Comparison of ENCODE assay signal across 18 cellular contexts in the genomic region with DNA sequence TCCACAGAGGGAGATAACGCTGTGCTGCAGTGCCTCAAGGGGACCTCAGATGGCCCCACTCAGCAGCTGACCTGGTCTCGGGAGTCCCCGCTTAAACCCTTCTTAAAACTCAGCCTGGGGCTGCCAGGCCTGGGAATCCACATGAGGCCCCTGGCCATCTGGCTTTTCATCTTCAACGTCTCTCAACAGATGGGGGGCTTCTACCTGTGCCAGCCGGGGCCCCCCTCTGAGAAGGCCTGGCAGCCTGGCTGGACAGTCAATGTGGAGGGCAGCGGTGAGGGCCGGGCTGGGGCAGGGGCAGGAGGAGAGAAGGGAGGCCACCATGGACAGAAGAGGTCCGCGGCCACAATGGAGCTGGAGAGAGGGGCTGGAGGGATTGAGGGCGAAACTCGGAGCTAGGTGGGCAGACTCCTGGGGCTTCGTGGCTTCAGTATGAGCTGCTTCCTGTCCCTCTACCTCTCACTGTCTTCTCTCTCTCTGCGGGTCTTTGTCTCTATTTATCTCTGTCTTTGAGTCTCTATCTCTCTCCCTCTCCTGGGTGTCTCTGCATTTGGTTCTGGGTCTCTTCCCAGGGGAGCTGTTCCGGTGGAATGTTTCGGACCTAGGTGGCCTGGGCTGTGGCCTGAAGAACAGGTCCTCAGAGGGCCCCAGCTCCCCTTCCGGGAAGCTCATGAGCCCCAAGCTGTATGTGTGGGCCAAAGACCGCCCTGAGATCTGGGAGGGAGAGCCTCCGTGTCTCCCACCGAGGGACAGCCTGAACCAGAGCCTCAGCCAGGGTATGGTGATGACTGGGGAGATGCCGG. TPM values are rescaled to one million over a fixed set of nuclear protein-coding genes. Genes with fewer than 3 reads are reported as not detected.
A peak's percentile ranks its signal among the peaks of the same experiment; 100 is the strongest.
DNase-seq lines count a peak whose midpoint lies in the region; ATAC-seq and TF ChIP-seq lines count a peak whose summit lies in the region.
"Had no signal": no experiment of that assay in that cellular context is flagged by ENCODE, and none has a peak within 500 bp of the region (broad histone marks: within the 10 kb centered on the region; RNA-seq: fewer than 3 reads in every experiment).

No MANE protein-coding gene starts in this region.

- 57 to 78% (median 75%) methylated on average over 20 of the region's 20 CpGs for WGBS in spleen, 5 donors

- H3K9me3 Mint-ChIP-seq in activated CD8-positive, alpha-beta T cell treated with anti-CD3 and anti-CD28 coated beads for 36 hours: no peaks in the 10 kb centered on the region
- H3K9me3 Mint-ChIP-seq in activated CD8-positive, alpha-beta T cell treated with anti-CD3 and anti-CD28 coated beads, Interleukin-2, amount 10 ng/mL, durations not matched to agents 7 days and 5 days (ENCODE audit: insufficient read depth): no peaks in the 10 kb centered on the region
- H3K9me3 Mint-ChIP-seq in T-cell: no peaks in the 10 kb centered on the region
- H3K9me3 Mint-ChIP-seq: CD4-positive, CD25-positive, alpha-beta regulatory T cell; H9 had no signal

- no peak for ATAC-seq in activated CD8-positive, alpha-beta T cell treated with anti-CD3 and anti-CD28 coated beads for 36 hours
- ATAC-seq in activated CD8-positive, alpha-beta T cell treated with anti-CD3 and anti-CD28 coated beads, Interleukin-2, amount 10 ng/mL, durations not matched to agents 7 days and 5 days: no peak
- ATAC-seq in T-cell (replicated peaks in 1 of 4) (no peak), HG02884 (IDR thresholded peaks at IDR 0.05; ENCODE audit: unreplicated experiment) (no peak)

- H3K4me1 Mint-ChIP-seq in activated CD8-positive, alpha-beta T cell treated with anti-CD3 and anti-CD28 coated beads for 36 hours (ENCODE audit: low read depth): peaks cover 26% of the 10 kb centered on the region
- peaks cover 37% of the 10 kb centered on the region for H3K4me1 Mint-ChIP-seq in activated CD8-positive, alpha-beta T cell treated with anti-CD3 and anti-CD28 coated beads, Interleukin-2, amount 10 ng/mL, durations not matched to agents 7 days and 5 days (ENCODE audit: low read depth)
- H3K4me1 Mint-ChIP-seq in T-cell: peaks cover 21 to 36% (median 26%) of the 10 kb centered on the region in 3 donors

- H3K36me3 ChIP-seq in spleen: peaks cover 0 to 34% (median 0%) of the 10 kb centered on the region in 6 donors
- H3K36me3 ChIP-seq: ovary had no signal

- no peaks in the 10 kb centered on the region for H3K27me3 Mint-ChIP-seq in activated CD8-positive, alpha-beta T cell treated with anti-CD3 and anti-CD28 coated beads for 36 hours
- H3K27me3 Mint-ChIP-seq in activated CD8-positive, alpha-beta T cell treated with anti-CD3 and anti-CD28 coated beads, Interleukin-2, amount 10 ng/mL, durations not matched to agents 7 days and 5 days (ENCODE audit: low read depth): no peaks in the 10 kb centered on the region
- no peaks in the 10 kb centered on the region for H3K27me3 Mint-ChIP-seq in T-cell

- H3K27ac Mint-ChIP-seq in activated CD8-positive, alpha-beta T cell treated with anti-CD3 and anti-CD28 coated beads for 36 hours: peak overlapping the region; percentile 39
- H3K27ac Mint-ChIP-seq in activated CD8-positive, alpha-beta T cell treated with anti-CD3 and anti-CD28 coated beads, Interleukin-2, amount 10 ng/mL, durations not matched to agents 7 days and 5 days: no peak overlapping the region
- H3K27ac Mint-ChIP-seq in T-cell: peak overlapping the region; percentile 48 to 55
- H3K27ac Mint-ChIP-seq: CD4-positive, CD25-positive, alpha-beta regulatory T cell; H9 had no signal

- H3K27me3 ChIP-seq in spleen (replicated peaks in 1 of 7): no peaks in the 10 kb centered on the region
- H3K27me3 ChIP-seq: ovary had no signal

- no peak for DNase-seq in activated CD8-positive, alpha-beta T cell treated with anti-CD3 and anti-CD28 coated beads for 36 hours
- DNase-seq in activated CD8-positive, alpha-beta T cell treated with anti-CD3 and anti-CD28 coated beads, Interleukin-2, amount 10 ng/mL, durations not matched to agents 7 days and 5 days: no peak
- DNase-seq in T-cell (no peak), spleen (no peak)
- no peak for DNase-seq in stimulated activated CD4-positive, alpha-beta T cell treated with anti-CD3 and anti-CD28 coated beads, Interleukin-15, amount 100 ng/mL, for 24 hours
- DNase-seq: activated CD4-positive, alpha-beta T cell treated with anti-CD3 and anti-CD28 coated beads for 48 hours; anterior cingulate cortex; CD4-positive, CD25-positive, alpha-beta regulatory T cell; GF-D8; H9; NCI-H1417 treated with DMSO at 0.1 percent for 48 hours; NCI-H510A; ovary; small intestine had no signal

- H3K27ac ChIP-seq in spleen: peak overlapping the region; percentile 41 to 88 (median 74)
- H3K27ac ChIP-seq: 22Rv1, ovary had no signal

- peaks cover 11 to 73% (median 33%) of the 10 kb centered on the region in 6 donors for H3K4me1 ChIP-seq in spleen

- no peaks in the 10 kb centered on the region for H3K9me3 ChIP-seq in spleen
- H3K9me3 ChIP-seq: ovary had no signal

- TF ChIP-seq POLR2A in spleen (IDR thresholded peaks at IDR 0.05): no peak

- peak overlapping the region; percentile 21 to 74 (median 46) for H3K4me3 ChIP-seq in spleen
- H3K4me3 ChIP-seq: ovary had no signal

- TF ChIP-seq CTCF in activated CD8-positive, alpha-beta T cell treated with anti-CD3 and anti-CD28 coated beads for 36 hours (IDR thresholded peaks at IDR 0.05): no peak
- TF ChIP-seq CTCF in spleen (IDR thresholded peaks at IDR 0.05 in 8 of 11, conservative IDR thresholded peaks at IDR 0.05 in 3 of 11): no peak

- CTCF ChIA-PET in activated CD8-positive, alpha-beta T cell treated with anti-CD3 and anti-CD28 coated beads for 36 hours (lab: Charles Lee): interaction anchor here (12.2 kb wide), 1 partner anchor 13 kb away, joined by 87 read pairs; no protein-coding TSS in a partner anchor
- CTCF ChIA-PET in activated CD8-positive, alpha-beta T cell treated with anti-CD3 and anti-CD28 coated beads, Interleukin-2, amount 10 ng/mL, durations not matched to agents 7 days and 5 days (lab: Charles Lee): interaction anchor here (0.8 to 2.8 kb wide), 2 partner anchors 12 to 15 kb away, joined by 3 to 25 read pairs; no protein-coding TSS in a partner anchor
- CTCF ChIA-PET in T-cell (lab: Charles Lee): interaction anchor here in 1 of 2 donors (0.5 kb wide), 1 partner anchor 73 kb away, joined by 8 read pairs; no protein-coding TSS in a partner anchor

- POLR2A ChIA-PET in activated CD8-positive, alpha-beta T cell treated with anti-CD3 and anti-CD28 coated beads for 36 hours (lab: Charles Lee): interaction anchor here (0.9 to 1.2 kb wide), 3 partner anchors 13 to 26 kb away, joined by 3 to 4 read pairs (median 3); no protein-coding TSS in a partner anchor
- POLR2A ChIA-PET in activated CD8-positive, alpha-beta T cell treated with anti-CD3 and anti-CD28 coated beads, Interleukin-2, amount 10 ng/mL, durations not matched to agents 7 days and 5 days (lab: Charles Lee): interaction anchor here (1.0 kb wide), 1 partner anchor 13 kb away, joined by 3 read pairs; no protein-coding TSS in a partner anchor
- POLR2A ChIA-PET in T-cell (lab: Charles Lee): no interaction called here

- no peaks in the 10 kb centered on the region for H3K36me3 Mint-ChIP-seq in activated CD8-positive, alpha-beta T cell treated with anti-CD3 and anti-CD28 coated beads for 36 hours (ENCODE audit: low read depth)
- no peaks in the 10 kb centered on the region for H3K36me3 Mint-ChIP-seq in activated CD8-positive, alpha-beta T cell treated with anti-CD3 and anti-CD28 coated beads, Interleukin-2, amount 10 ng/mL, durations not matched to agents 7 days and 5 days (ENCODE audit: low read depth)
- no peaks in the 10 kb centered on the region for H3K36me3 Mint-ChIP-seq in T-cell
- H3K36me3 Mint-ChIP-seq: CD4-positive, CD25-positive, alpha-beta regulatory T cell had no signal

- intact Hi-C loops in activated CD8-positive, alpha-beta T cell treated with anti-CD3 and anti-CD28 coated beads for 36 hours (cut with micrococcal nuclease): no loop called here
- intact Hi-C loops in spleen (cut with DNase I; ENCODE audit: low total_unique reads): no loop called here

- H3K4me3 Mint-ChIP-seq in activated CD8-positive, alpha-beta T cell treated with anti-CD3 and anti-CD28 coated beads for 36 hours: no peak overlapping the region
- H3K4me3 Mint-ChIP-seq in activated CD8-positive, alpha-beta T cell treated with anti-CD3 and anti-CD28 coated beads, Interleukin-2, amount 10 ng/mL, durations not matched to agents 7 days and 5 days: no peak overlapping the region
- peak overlapping the region in 1 of 3 donors; percentile 57 for H3K4me3 Mint-ChIP-seq in T-cell
- H3K4me3 Mint-ChIP-seq: CD4-positive, CD25-positive, alpha-beta regulatory T cell; H9 had no signal

RNA-seq across cellular contexts. Expression of a gene that starts 0.8 kb away (rescaled TPM):
- total RNA-seq in activated CD8-positive, alpha-beta T cell treated with anti-CD3 and anti-CD28 coated beads for 36 hours: 1 to 10 TPM; 1.1 to 1.3 TPM
- under 1 TPM; 0.52 to 0.68 TPM for total RNA-seq in activated CD8-positive, alpha-beta T cell treated with anti-CD3 and anti-CD28 coated beads, Interleukin-2, amount 10 ng/mL, durations not matched to agents 7 days and 5 days
- total RNA-seq in T-cell: 10 to 100 TPM in 1 of 5 donors, 1 to 10 TPM in 3, under 1 TPM in 1; 0.82 to 11.9 (median 3.5) TPM
- total RNA-seq in spleen: 100 to 1,000 TPM in 3 of 7 donors, 10 to 100 TPM in 4; 77.0 to 120 (median 98.0) TPM
- 100 to 1,000 TPM; 202 to 312 (median 278) TPM for polyA plus RNA-seq in spleen
- total RNA-seq: RPMI7951; T-helper 1 cell treated with Interleukin-12 subunit alpha and Interleukin-12 subunit beta and Interleukin-4 antibody, amounts not matched to agents 30 ng/mL and 1 ng/mL, for 36 hours had no signal

RNA-seq across cellular contexts. Expression of a gene that starts 7.5 kb away (rescaled TPM):
- 10 to 100 TPM; 13.1 to 14.0 TPM for total RNA-seq in activated CD8-positive, alpha-beta T cell treated with anti-CD3 and anti-CD28 coated beads for 36 hours
- 10 to 100 TPM; 22.5 to 23.2 TPM for total RNA-seq in activated CD8-positive, alpha-beta T cell treated with anti-CD3 and anti-CD28 coated beads, Interleukin-2, amount 10 ng/mL, durations not matched to agents 7 days and 5 days
- 10 to 100 TPM; 26.9 to 35.5 (median 33.5) TPM for total RNA-seq in T-cell
- 10 to 100 TPM; 43.1 to 82.5 (median 51.0) TPM for total RNA-seq in spleen
- 10 to 100 TPM; 40.8 to 90.0 (median 64.5) TPM for polyA plus RNA-seq in spleen

RNA-seq across cellular contexts. Expression of a gene that starts 18.2 kb away (rescaled TPM):
- total RNA-seq in activated CD8-positive, alpha-beta T cell treated with anti-CD3 and anti-CD28 coated beads for 36 hours: 10 to 100 TPM; 63.8 to 71.8 TPM
- 100 to 1,000 TPM; 113 to 120 TPM for total RNA-seq in activated CD8-positive, alpha-beta T cell treated with anti-CD3 and anti-CD28 coated beads, Interleukin-2, amount 10 ng/mL, durations not matched to agents 7 days and 5 days
- 100 to 1,000 TPM in 3 of 5 donors, 10 to 100 TPM in 2; 78.5 to 111 (median 100) TPM for total RNA-seq in T-cell
- 10 to 100 TPM; 44.3 to 63.5 (median 54.5) TPM for total RNA-seq in spleen
- 10 to 100 TPM; 21.1 to 34.0 (median 26.6) TPM for polyA plus RNA-seq in spleen

RNA-seq across cellular contexts. Expression of a gene that starts 42.0 kb away (rescaled TPM):
- 10 to 100 TPM; 14.6 to 18.2 TPM for total RNA-seq in activated CD8-positive, alpha-beta T cell treated with anti-CD3 and anti-CD28 coated beads for 36 hours
- 10 to 100 TPM; 28.3 to 29.0 TPM for total RNA-seq in activated CD8-positive, alpha-beta T cell treated with anti-CD3 and anti-CD28 coated beads, Interleukin-2, amount 10 ng/mL, durations not matched to agents 7 days and 5 days
- total RNA-seq in T-cell (10 to 100 TPM; 28.2 to 53.2 (median 47.7) TPM), spleen (10 to 100 TPM; 26.9 to 41.1 (median 29.8) TPM)
- polyA plus RNA-seq in spleen: 10 to 100 TPM; 30.0 to 91.4 (median 68.1) TPM

RNA-seq across cellular contexts. Expression of a gene that starts 52.3 kb away (rescaled TPM):
- 100 to 1,000 TPM; 193 to 206 TPM for total RNA-seq in activated CD8-positive, alpha-beta T cell treated with anti-CD3 and anti-CD28 coated beads for 36 hours
- total RNA-seq in activated CD8-positive, alpha-beta T cell treated with anti-CD3 and anti-CD28 coated beads, Interleukin-2, amount 10 ng/mL, durations not matched to agents 7 days and 5 days: 100 to 1,000 TPM; 270 to 288 TPM
- total RNA-seq in T-cell: 100 to 1,000 TPM; 237 to 440 (median 378) TPM
- 10 to 100 TPM; 28.6 to 38.9 (median 32.2) TPM for total RNA-seq in spleen
- 10 to 100 TPM; 32.1 to 54.2 (median 48.8) TPM for polyA plus RNA-seq in spleen

Comparison
In these comparisons a context has a peak if more than half of its experiments do, and no peak if none do; other contexts are left out.
1. RNA of a gene that starts 0.8 kb away (total RNA-seq): 77.0 to 120 TPM in spleen; 0.82 to 11.9 TPM in T-cell, 1.1 to 1.3 TPM in activated CD8-positive, alpha-beta T cell treated with anti-CD3 and anti-CD28 coated beads for 36 hours and 0.52 to 0.68 TPM in activated CD8-positive, alpha-beta T cell treated with anti-CD3 and anti-CD28 coated beads, Interleukin-2, amount 10 ng/mL, durations not matched to agents 7 days and 5 days; every median in the first group is over 4 times any median in the second.
2. POLR2A ChIA-PET loops: an anchor here in activated CD8-positive, alpha-beta T cell treated with anti-CD3 and anti-CD28 coated beads for 36 hours (0.9 to 1.2 kb wide) and activated CD8-positive, alpha-beta T cell treated with anti-CD3 and anti-CD28 coated beads, Interleukin-2, amount 10 ng/mL, durations not matched to agents 7 days and 5 days (1.0 kb wide); none called in T-cell.